Comparison of ENCODE assay signal across 10 cellular contexts in genomic region chr13:101751488-101751887, GRCh38.
DNase-seq lines count a peak whose midpoint lies in the region; ATAC-seq, FAIRE-seq and TF ChIP-seq lines count a peak whose summit lies in the region.
"Had no signal": no experiment of that assay in that cellular context is flagged by ENCODE, and none has a peak within 500 bp of the region (broad histone marks: within the 10 kb centered on the region; RNA-seq: fewer than 3 reads in every experiment).

No MANE protein-coding gene starts in this region.

- no peak overlapping the region for H3K27ac Mint-ChIP-seq in activated CD8-positive, alpha-beta T cell treated with anti-CD3 and anti-CD28 coated beads, Interleukin-2, amount 10 ng/mL, durations not matched to agents 7 days and 5 days

- POLR2A ChIA-PET in GM12878 (lab: Charles Lee) = no interaction called here
- POLR2A ChIA-PET in activated CD8-positive, alpha-beta T cell treated with anti-CD3 and anti-CD28 coated beads, Interleukin-2, amount 10 ng/mL, durations not matched to agents 7 days and 5 days (lab: Charles Lee) = no interaction called here

- ATAC-seq in left cardiac atrium (peak; percentile 52 to 65), GM12878 (peak; percentile 72)
- no peak for ATAC-seq in activated CD8-positive, alpha-beta T cell treated with anti-CD3 and anti-CD28 coated beads, Interleukin-2, amount 10 ng/mL, durations not matched to agents 7 days and 5 days

- no peak overlapping the region for H3K9ac ChIP-seq in GM12878 (ENCODE audit: control insufficient read depth, insufficient read depth, low read length)

- RAD21 ChIA-PET in GM12878 (lab: Charles Lee; ENCODE audit: unreplicated experiment) = interaction anchor here (1.0 kb wide), 1 partner anchor 9 kb away, joined by 3 read pairs; no protein-coding TSS in a partner anchor

- no peaks in the 10 kb centered on the region for H3K36me3 Mint-ChIP-seq in activated CD8-positive, alpha-beta T cell treated with anti-CD3 and anti-CD28 coated beads, Interleukin-2, amount 10 ng/mL, durations not matched to agents 7 days and 5 days (ENCODE audit: low read depth)

- SMC1A ChIA-PET in GM12878 (lab: Charles Lee; ENCODE audit: uncharacterized antibody, unreplicated experiment) = interaction anchor here (1.4 kb wide), 1 partner anchor 125 kb away, joined by 3 read pairs; no protein-coding TSS in a partner anchor

- CTCF ChIA-PET in GM12878 (lab: Yijun Ruan, JAX) = no interaction called here
- CTCF ChIA-PET in activated CD8-positive, alpha-beta T cell treated with anti-CD3 and anti-CD28 coated beads, Interleukin-2, amount 10 ng/mL, durations not matched to agents 7 days and 5 days (lab: Charles Lee) = no interaction called here

- no peak for TF ChIP-seq EP300 in GM12878 (IDR thresholded peaks at IDR 0.05; ENCODE audit: borderline replicate concordance in 1 of 2, control insufficient read depth in 1 of 2, low read depth in 2 of 2, low read length in 2 of 2)

- H4K20me1 ChIP-seq in GM12878 (ENCODE audit: control insufficient read depth, insufficient read depth) = no peaks in the 10 kb centered on the region
- H4K20me1 ChIP-seq: BLaER1 treated with 17β-estradiol and CSF1 and Interleukin-3, amounts not matched to agents 10 nM and 100 nM had no signal

- TF ChIP-seq POLR2A in GM12878 (IDR thresholded peaks at IDR 0.05; ENCODE audit: low read depth, low read length) (no peak), uterus (IDR thresholded peaks at IDR 0.05) (no peak)

- peaks cover 5% of the 10 kb centered on the region for H3K27me3 Mint-ChIP-seq in activated CD8-positive, alpha-beta T cell treated with anti-CD3 and anti-CD28 coated beads, Interleukin-2, amount 10 ng/mL, durations not matched to agents 7 days and 5 days (ENCODE audit: low read depth)

- H3K9me3 ChIP-seq in left ventricle myocardium inferior (replicated peaks) (no peaks in the 10 kb centered on the region), GM12878 (replicated peaks; ENCODE audit: control insufficient read depth, insufficient read depth, low read length) (no peaks in the 10 kb centered on the region), uterus (no peaks in the 10 kb centered on the region)
- H3K9me3 ChIP-seq: BLaER1 treated with 17β-estradiol and CSF1 and Interleukin-3, amounts not matched to agents 10 nM and 100 nM had no signal

- no peaks in the 10 kb centered on the region for H3K9me3 Mint-ChIP-seq in activated CD8-positive, alpha-beta T cell treated with anti-CD3 and anti-CD28 coated beads, Interleukin-2, amount 10 ng/mL, durations not matched to agents 7 days and 5 days (ENCODE audit: insufficient read depth)
- H3K9me3 Mint-ChIP-seq: neural crest cell had no signal

- no peak for TF ChIP-seq RAD21 in GM12878 (IDR thresholded peaks at IDR 0.05; ENCODE audit: insufficient read depth, low read depth, low read length)

- WGBS in GM12878 (ENCODE audit: insufficient coverage, insufficient replicate concordance, low lambda C conversion rate, missing lambda C conversion rate) = 0% methylated on average over 3 of the region's 3 CpGs

- H3K4me3 Mint-ChIP-seq in activated CD8-positive, alpha-beta T cell treated with anti-CD3 and anti-CD28 coated beads, Interleukin-2, amount 10 ng/mL, durations not matched to agents 7 days and 5 days = no peak overlapping the region
- H3K4me3 Mint-ChIP-seq: neural crest cell had no signal

- no peak overlapping the region for H3K4me3 ChIP-seq in left ventricle myocardium inferior
- H3K4me3 ChIP-seq in GM12878 = no peak overlapping the region
- no peak overlapping the region for H3K4me3 ChIP-seq in uterus

- no peaks in the 10 kb centered on the region for H3K4me1 Mint-ChIP-seq in activated CD8-positive, alpha-beta T cell treated with anti-CD3 and anti-CD28 coated beads, Interleukin-2, amount 10 ng/mL, durations not matched to agents 7 days and 5 days (ENCODE audit: low read depth)
- H3K4me1 Mint-ChIP-seq: neural crest cell had no signal

- H3K36me3 ChIP-seq in left ventricle myocardium inferior (no peaks in the 10 kb centered on the region), GM12878 (ENCODE audit: control insufficient read depth in 2 of 2, insufficient read depth in 2 of 2, low read length in 1 of 2) (no peaks in the 10 kb centered on the region), uterus (no peaks in the 10 kb centered on the region)
- H3K36me3 ChIP-seq: BLaER1 treated with 17β-estradiol and CSF1 and Interleukin-3, amounts not matched to agents 10 nM and 100 nM had no signal

- FAIRE-seq in GM12878 (lab: Jason Lieb, UNC) = no peak

- in situ Hi-C loops in GM12878 (cut with MboI) = loop anchor here (10.0 kb wide), 1 partner anchor 607 kb away; no protein-coding TSS in a partner anchor

- H3K4me1 ChIP-seq in left ventricle myocardium inferior (peaks cover 6% of the 10 kb centered on the region), GM12878 (ENCODE audit: control insufficient read depth, insufficient read depth, low read length) (no peaks in the 10 kb centered on the region), uterus (no peaks in the 10 kb centered on the region)

- DNase-seq in left cardiac atrium (no peak), left ventricle myocardium inferior (no peak), NCI-H1417 treated with DMSO at 0.1 percent for 48 hours (lab: John Stamatoyannopoulos, UW) (peak; percentile 91), GM12878 (ENCODE audit: low read depth, low spot score) (no peak), glomerular visceral epithelial cell (ENCODE audit: extremely low spot score) (no peak), uterus (no peak)
- no peak for DNase-seq in stimulated activated CD4-positive, alpha-beta T cell treated with anti-CD3 and anti-CD28 coated beads, Interleukin-2, amount 100 ng/mL, for 48 hours
- DNase-seq in activated CD8-positive, alpha-beta T cell treated with anti-CD3 and anti-CD28 coated beads, Interleukin-2, amount 10 ng/mL, durations not matched to agents 7 days and 5 days = no peak

- no TSS peak for BruUV-seq in GM12878 (replicated peaks; lab: Mats Ljungman, UMichigan)

- H3K4me2 ChIP-seq in GM12878 (ENCODE audit: control insufficient read depth, insufficient read depth) = no peak overlapping the region

- no peaks in the 10 kb centered on the region for H3K79me2 ChIP-seq in GM12878 (ENCODE audit: control insufficient read depth, insufficient read depth, low read length)

- intact Hi-C loops in left cardiac atrium (cut with DNase I) = loop anchor here in 1 of 2 donors (10.0 kb wide), 1 partner anchor 237 kb away; no protein-coding TSS in a partner anchor
- intact Hi-C loops in left ventricle myocardium inferior (cut with micrococcal nuclease) = no loop called here
- intact Hi-C loops in GM12878 (cut with micrococcal nuclease; ENCODE audit: unreplicated experiment) = loop anchor here (10.0 kb wide), 1 partner anchor 497 kb away; no protein-coding TSS in a partner anchor
- intact Hi-C loops in uterus (cut with DNase I; ENCODE audit: low total_unique reads) = no loop called here

- H3K27me3 ChIP-seq in left ventricle myocardium inferior (ENCODE audit: low read depth) = no peaks in the 10 kb centered on the region
- H3K27me3 ChIP-seq in GM12878 (replicated peaks in 1 of 2; ENCODE audit: control insufficient read depth in 2 of 2, insufficient read depth in 2 of 2, low read length in 1 of 2) = no peaks in the 10 kb centered on the region
- no peaks in the 10 kb centered on the region for H3K27me3 ChIP-seq in uterus
- H3K27me3 ChIP-seq: BLaER1 treated with 17β-estradiol and CSF1 and Interleukin-3, amounts not matched to agents 10 nM and 100 nM had no signal

- H2AFZ ChIP-seq in GM12878 (ENCODE audit: control insufficient read depth, low read depth, low read length) = no peak overlapping the region

- H3K27ac ChIP-seq in left ventricle myocardium inferior (replicated peaks) = no peak overlapping the region
- no peak overlapping the region for H3K27ac ChIP-seq in GM12878 (ENCODE audit: control insufficient read depth, insufficient read depth)
- no peak overlapping the region for H3K27ac ChIP-seq in uterus

- TF ChIP-seq CTCF in left ventricle myocardium inferior (IDR thresholded peaks at IDR 0.05; ENCODE audit: borderline replicate concordance) (no peak), GM12878 (IDR thresholded peaks at IDR 0.05 in 2 of 3, conservative IDR thresholded peaks at IDR 0.05 in 1 of 3; ENCODE audit: control insufficient read depth in 2 of 3, extremely low read depth in 1 of 3, insufficient read depth in 1 of 3, low read depth in 3 of 3, low read length in 3 of 3) (no peak), uterus (IDR thresholded peaks at IDR 0.05) (no peak)

TF ChIP-seq in GM12878, 131 proteins besides CTCF, POLR2A, EP300 and RAD21 (continues in another document):
- TF ChIP-seq, protein P1, sequence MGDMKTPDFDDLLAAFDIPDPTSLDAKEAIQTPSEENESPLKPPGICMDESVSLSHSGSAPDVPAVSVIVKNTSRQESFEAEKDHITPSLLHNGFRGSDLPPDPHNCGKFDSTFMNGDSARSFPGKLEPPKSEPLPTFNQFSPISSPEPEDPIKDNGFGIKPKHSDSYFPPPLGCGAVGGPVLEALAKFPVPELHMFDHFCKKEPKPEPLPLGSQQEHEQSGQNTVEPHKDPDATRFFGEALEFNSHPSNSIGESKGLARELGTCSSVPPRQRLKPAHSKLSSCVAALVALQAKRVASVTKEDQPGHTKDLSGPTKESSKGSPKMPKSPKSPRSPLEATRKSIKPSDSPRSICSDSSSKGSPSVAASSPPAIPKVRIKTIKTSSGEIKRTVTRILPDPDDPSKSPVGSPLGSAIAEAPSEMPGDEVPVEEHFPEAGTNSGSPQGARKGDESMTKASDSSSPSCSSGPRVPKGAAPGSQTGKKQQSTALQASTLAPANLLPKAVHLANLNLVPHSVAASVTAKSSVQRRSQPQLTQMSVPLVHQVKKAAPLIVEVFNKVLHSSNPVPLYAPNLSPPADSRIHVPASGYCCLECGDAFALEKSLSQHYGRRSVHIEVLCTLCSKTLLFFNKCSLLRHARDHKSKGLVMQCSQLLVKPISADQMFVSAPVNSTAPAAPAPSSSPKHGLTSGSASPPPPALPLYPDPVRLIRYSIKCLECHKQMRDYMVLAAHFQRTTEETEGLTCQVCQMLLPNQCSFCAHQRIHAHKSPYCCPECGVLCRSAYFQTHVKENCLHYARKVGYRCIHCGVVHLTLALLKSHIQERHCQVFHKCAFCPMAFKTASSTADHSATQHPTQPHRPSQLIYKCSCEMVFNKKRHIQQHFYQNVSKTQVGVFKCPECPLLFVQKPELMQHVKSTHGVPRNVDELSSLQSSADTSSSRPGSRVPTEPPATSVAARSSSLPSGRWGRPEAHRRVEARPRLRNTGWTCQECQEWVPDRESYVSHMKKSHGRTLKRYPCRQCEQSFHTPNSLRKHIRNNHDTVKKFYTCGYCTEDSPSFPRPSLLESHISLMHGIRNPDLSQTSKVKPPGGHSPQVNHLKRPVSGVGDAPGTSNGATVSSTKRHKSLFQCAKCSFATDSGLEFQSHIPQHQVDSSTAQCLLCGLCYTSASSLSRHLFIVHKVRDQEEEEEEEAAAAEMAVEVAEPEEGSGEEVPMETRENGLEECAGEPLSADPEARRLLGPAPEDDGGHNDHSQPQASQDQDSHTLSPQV (IDR thresholded peaks at IDR 0.05) = no peak
- TF ChIP-seq YY1 (IDR thresholded peaks at IDR 0.05; ENCODE audit: low read depth, low read length) (no peak), NFXL1 (IDR thresholded peaks at IDR 0.05; ENCODE audit: borderline replicate concordance) (no peak), BHLHE40 (IDR thresholded peaks at IDR 0.05; ENCODE audit: borderline replicate concordance in 1 of 2, low read depth in 2 of 2, low read length in 1 of 2) (no peak), RFX5 (IDR thresholded peaks at IDR 0.05; ENCODE audit: low read depth, low read length) (no peak)
